Comparison of ENCODE assay signal across 9 cellular contexts in genomic region chrX:53716328-53717088, GRCh38. TPM values are rescaled to one million over a fixed set of nuclear protein-coding genes. Genes with fewer than 3 reads are reported as not detected.
DNase-seq lines count a peak whose midpoint lies in the region; ATAC-seq lines count a peak whose summit lies in the region.
"Had no signal": no experiment of that assay in that cellular context is flagged by ENCODE, and none has a peak within 500 bp of the region (broad histone marks: within the 10 kb centered on the region; RNA-seq: fewer than 3 reads in every experiment).

No MANE protein-coding gene starts in this region.

- H3K36me3 Mint-ChIP-seq in activated T-helper 17 cell treated with anti-CD3 and anti-CD28 coated beads, Interleukin-2, amount 50 U/mL, for 72 hours (ENCODE audit: low read depth) = peaks cover 56% of the 10 kb centered on the region

- ATAC-seq in GM18870 (IDR thresholded peaks at IDR 0.05; ENCODE audit: unreplicated experiment) (peak; percentile 31), HG03565 (IDR thresholded peaks at IDR 0.05; ENCODE audit: unreplicated experiment) (no peak)
- ATAC-seq in activated T-helper 17 cell treated with anti-CD3 and anti-CD28 coated beads, Interleukin-2, amount 50 U/mL, for 72 hours (replicated peaks) = peak; percentile 47

- H3K27ac Mint-ChIP-seq in activated T-helper 17 cell treated with anti-CD3 and anti-CD28 coated beads, Interleukin-2, amount 50 U/mL, for 72 hours = peak overlapping the region; percentile 96
- H3K27ac Mint-ChIP-seq: dendritic cell treated with granulocyte-macrophage colony-stimulating factor and Interleukin-4, amounts not matched to agents 40 ng/mL and 50 ng/mL, for 4 days had no signal

- no peaks in the 10 kb centered on the region for H3K9me3 Mint-ChIP-seq in activated T-helper 17 cell treated with anti-CD3 and anti-CD28 coated beads, Interleukin-2, amount 50 U/mL, for 72 hours
- H3K9me3 Mint-ChIP-seq: dendritic cell treated with granulocyte-macrophage colony-stimulating factor and Interleukin-4, amounts not matched to agents 40 ng/mL and 50 ng/mL, for 4 days had no signal

- H3K4me3 Mint-ChIP-seq in activated T-helper 17 cell treated with anti-CD3 and anti-CD28 coated beads, Interleukin-2, amount 50 U/mL, for 72 hours = peak overlapping the region; percentile 96
- H3K4me3 Mint-ChIP-seq: dendritic cell treated with granulocyte-macrophage colony-stimulating factor and Interleukin-4, amounts not matched to agents 40 ng/mL and 50 ng/mL, for 4 days had no signal

- no peaks in the 10 kb centered on the region for H3K27me3 Mint-ChIP-seq in activated T-helper 17 cell treated with anti-CD3 and anti-CD28 coated beads, Interleukin-2, amount 50 U/mL, for 72 hours
- H3K27me3 Mint-ChIP-seq: dendritic cell treated with granulocyte-macrophage colony-stimulating factor and Interleukin-4, amounts not matched to agents 40 ng/mL and 50 ng/mL, for 4 days had no signal

- DNase-seq in MV-4-11 (lab: John Stamatoyannopoulos, UW) = peak; percentile 74
- peak; percentile 56 for DNase-seq in stimulated activated CD4-positive, alpha-beta T cell treated with anti-CD3 and anti-CD28 coated beads, Interleukin-4, amount 100 ng/mL, for 24 hours
- DNase-seq in cerebellar nuclear complex (lab: John Stamatoyannopoulos, UW) = no peak
- no peak for DNase-seq in NCI-H1417 treated with DMSO at 0.1 percent for 48 hours (lab: John Stamatoyannopoulos, UW)
- DNase-seq in NCI-H2081 treated with DMSO at 0.1 percent for 48 hours (lab: John Stamatoyannopoulos, UW) = no peak

- peaks cover 6% of the 10 kb centered on the region for H3K4me1 Mint-ChIP-seq in activated T-helper 17 cell treated with anti-CD3 and anti-CD28 coated beads, Interleukin-2, amount 50 U/mL, for 72 hours

RNA-seq across cellular contexts. Expression of gene HUWE1, which starts 30.0 kb away (rescaled TPM):
- total RNA-seq in activated T-helper 17 cell treated with anti-CD3 and anti-CD28 coated beads, Interleukin-2, amount 50 U/mL, for 72 hours = 100 to 1,000 TPM; 455 to 608 TPM

Comparison
In these comparisons a context has a peak if more than half of its experiments do, and no peak if none do; other contexts are left out.
1. DNase-seq: peak in MV-4-11 (single experiment) and stimulated activated CD4-positive, alpha-beta T cell treated with anti-CD3 and anti-CD28 coated beads, Interleukin-4, amount 100 ng/mL, for 24 hours (single experiment); none in cerebellar nuclear complex (0 of 2), NCI-H1417 treated with DMSO at 0.1 percent for 48 hours (single experiment) and NCI-H2081 treated with DMSO at 0.1 percent for 48 hours (single experiment).